Comparison of ENCODE assay signal across 10 cellular contexts in genomic region chr2:98461650-98462049, GRCh38. TPM values are rescaled to one million over a fixed set of nuclear protein-coding genes. Genes with fewer than 3 reads are reported as not detected.
DNase-seq lines count a peak whose midpoint lies in the region; ATAC-seq, FAIRE-seq and TF ChIP-seq lines count a peak whose summit lies in the region.
"Had no signal": no experiment of that assay in that cellular context is flagged by ENCODE, and none has a peak within 500 bp of the region (broad histone marks: within the 10 kb centered on the region; RNA-seq: fewer than 3 reads in every experiment).

No MANE protein-coding gene starts in this region.

- H2BK5ac ChIP-seq in H1 (ENCODE audit: low read depth, low read length) = no peak overlapping the region

- no peak overlapping the region for H3K23ac ChIP-seq in H1 (ENCODE audit: insufficient read length)

- H3K4me2 ChIP-seq in H1 (ENCODE audit: insufficient read depth in 1 of 2, low read depth in 2 of 2, low read length in 2 of 2) = no peak overlapping the region

- DNase-seq in activated CD4-positive, alpha-beta T cell treated with anti-CD3 and anti-CD28 coated beads for 36 hours = peak; percentile 13
- DNase-seq in activated CD4-positive, alpha-beta T cell treated with anti-CD3 and anti-CD28 coated beads, Interleukin-2, amount 50 U/mL, for 1 hour = no peak
- peak in 2 of 3 donors; percentile 17 to 42 for DNase-seq in Peyer's patch
- DNase-seq in H1 (ENCODE audit: low read depth in 1 of 2, low spot score in 2 of 2) = no peak
- no peak for DNase-seq in small intestine
- no peak for DNase-seq in KG1 (lab: John Stamatoyannopoulos, UW)
- no peak for DNase-seq in germinal center (ENCODE audit: low spot score)
- DNase-seq: GOT3 had no signal

- WGBS in H1 (ENCODE audit: extremely low coverage in 1 of 2, insufficient coverage in 1 of 2, insufficient read length in 1 of 2, insufficient replicate concordance in 2 of 2, low coverage in 1 of 2, low lambda C conversion rate in 2 of 2, missing lambda C conversion rate in 1 of 2), 2 experiments = 84% methylated on average over 6 of the region's 6 CpGs; no CpG with 5 or more reads in 1 of the 2 experiments
- 67 to 85% (median 83%) methylated on average over 6 of the region's 6 CpGs for WGBS in small intestine, 3 donors

- no peak overlapping the region for H3K9ac ChIP-seq in H1 (replicated peaks in 1 of 4; ENCODE audit: extremely low read depth in 1 of 4, low read depth in 3 of 4, low read length in 3 of 4)

- ATAC-seq in activated CD4-positive, alpha-beta T cell treated with anti-CD3 and anti-CD28 coated beads for 36 hours = no peak
- no peak for ATAC-seq in GM21717 (IDR thresholded peaks at IDR 0.05; ENCODE audit: unreplicated experiment)

- intact Hi-C loops in activated CD4-positive, alpha-beta T cell treated with anti-CD3 and anti-CD28 coated beads for 36 hours (cut with DNase I, micrococcal nuclease) = loop anchor here (10.0 kb wide), 3 partner anchors 303 to 1927 kb away; partner anchors contain the start of genes ARID5A (in 1 of the 2), EIF5B (in 1 of the 2) and TXNDC9 (in 1 of the 2)

- no peak overlapping the region for H4K8ac ChIP-seq in H1 (ENCODE audit: extremely low read depth, insufficient read depth, low read length)

- H2BK15ac ChIP-seq in H1 (ENCODE audit: low read length) = no peak overlapping the region

- H2AFZ ChIP-seq in H1 (ENCODE audit: low read length) = no peak overlapping the region

- peaks cover 6% of the 10 kb centered on the region for H3K36me3 Mint-ChIP-seq in activated CD4-positive, alpha-beta T cell treated with anti-CD3 and anti-CD28 coated beads for 36 hours (ENCODE audit: low read depth)

- no peak overlapping the region for H3K14ac ChIP-seq in H1 (ENCODE audit: insufficient read length)

- H3K4me3 Mint-ChIP-seq in activated CD4-positive, alpha-beta T cell treated with anti-CD3 and anti-CD28 coated beads for 36 hours = no peak overlapping the region

- no peaks in the 10 kb centered on the region for H3K9me3 ChIP-seq in Peyer's patch
- H3K9me3 ChIP-seq in H1 (ENCODE audit: insufficient read depth in 2 of 2, low read depth in 1 of 2, low read length in 1 of 2) = no peaks in the 10 kb centered on the region
- H3K9me3 ChIP-seq in small intestine (ENCODE audit: control insufficient read depth, low read depth) = no peaks in the 10 kb centered on the region
- H3K9me3 ChIP-seq: ascending aorta had no signal

- no peak overlapping the region for H3K4ac ChIP-seq in H1 (replicated peaks; ENCODE audit: insufficient read length, low read depth, low read length)

- H3K27me3 ChIP-seq in Peyer's patch (no peaks in the 10 kb centered on the region), H1 (replicated peaks in 1 of 4; ENCODE audit: control insufficient read depth in 3 of 4, extremely low read depth in 1 of 4, insufficient read depth in 3 of 4, low read length in 3 of 4) (no peaks in the 10 kb centered on the region), small intestine (ENCODE audit: control insufficient read depth in 2 of 2, insufficient read depth in 2 of 2, low read length in 2 of 2) (no peaks in the 10 kb centered on the region)
- H3K27me3 ChIP-seq: ascending aorta had no signal

- TF ChIP-seq RAD21 in H1 (IDR thresholded peaks at IDR 0.05 in 1 of 2, conservative IDR thresholded peaks at IDR 0.05 in 1 of 2; ENCODE audit: low read depth in 2 of 2, low read length in 2 of 2) = no peak

- no peaks in the 10 kb centered on the region for H3K27me3 Mint-ChIP-seq in activated CD4-positive, alpha-beta T cell treated with anti-CD3 and anti-CD28 coated beads for 36 hours

- H3K27ac Mint-ChIP-seq in activated CD4-positive, alpha-beta T cell treated with anti-CD3 and anti-CD28 coated beads for 36 hours = peak overlapping the region; percentile 99

- TF ChIP-seq EP300 in H1 (IDR thresholded peaks at IDR 0.05; ENCODE audit: borderline replicate concordance in 1 of 2, low read depth in 2 of 2, low read length in 2 of 2) = no peak

- H4K91ac ChIP-seq in H1 (replicated peaks; ENCODE audit: insufficient read length, low read length) = no peak overlapping the region

- TF ChIP-seq CTCF in Peyer's patch (IDR thresholded peaks at IDR 0.05) = no peak
- no peak for TF ChIP-seq CTCF in H1 (IDR thresholded peaks at IDR 0.05; ENCODE audit: control extremely low read depth in 1 of 3, insufficient read depth in 1 of 3, low read depth in 1 of 3, low read length in 3 of 3)

- peak overlapping the region; percentile 69; the same call in 1 of the 2 replicates for H2BK20ac ChIP-seq in H1 (ENCODE audit: low read length)

- H4K5ac ChIP-seq in H1 (ENCODE audit: insufficient read length, low read depth, low read length) = no peak overlapping the region

- H3K9me3 Mint-ChIP-seq in activated CD4-positive, alpha-beta T cell treated with anti-CD3 and anti-CD28 coated beads for 36 hours (ENCODE audit: low read depth) = no peaks in the 10 kb centered on the region

- H3K4me3 ChIP-seq in Peyer's patch (no peak overlapping the region), H1 (ENCODE audit: extremely low read depth in 1 of 4, insufficient read depth in 2 of 4, low read depth in 3 of 4, low read length in 4 of 4) (no peak overlapping the region), small intestine (ENCODE audit: low read depth in 1 of 2, low read length in 2 of 2) (no peak overlapping the region)
- H3K4me3 ChIP-seq: ascending aorta had no signal

- H2AK5ac ChIP-seq in H1 (ENCODE audit: low read depth, low read length) = peak overlapping the region; percentile 87; the same call in 1 of the 2 replicates

- H3K4me1 ChIP-seq in Peyer's patch (peaks cover 0 to 77% (median 29%) of the 10 kb centered on the region in 4 donors), H1 (replicated peaks in 1 of 4; ENCODE audit: control insufficient read depth in 3 of 4, insufficient read depth in 4 of 4, low read length in 3 of 4) (peaks cover 16 to 37% (median 25%) of the 10 kb centered on the region in 4 experiments), small intestine (ENCODE audit: control insufficient read depth in 2 of 2, insufficient read depth in 1 of 2, low read depth in 1 of 2, low read length in 1 of 2) (peaks cover 6 to 8% of the 10 kb centered on the region in 2 donors)
- H3K4me1 ChIP-seq: ascending aorta had no signal

- FAIRE-seq in H1 (lab: Jason Lieb, UNC) = no peak
- FAIRE-seq in small intestine (lab: Jason Lieb, UNC) = no peak

- H3K79me1 ChIP-seq in H1 (ENCODE audit: low read depth, low read length) = peaks cover 26% of the 10 kb centered on the region

- H3K4me1 Mint-ChIP-seq in activated CD4-positive, alpha-beta T cell treated with anti-CD3 and anti-CD28 coated beads for 36 hours = peaks cover 91% of the 10 kb centered on the region

- H2BK12ac ChIP-seq in H1 (ENCODE audit: low read depth, low read length) = peak overlapping the region; percentile 86; the same call in 1 of the 2 replicates

- H3K36me3 ChIP-seq in Peyer's patch (no peaks in the 10 kb centered on the region), H1 (ENCODE audit: control insufficient read depth in 2 of 4, insufficient read depth in 4 of 4, low read length in 3 of 4) (no peaks in the 10 kb centered on the region), small intestine (ENCODE audit: control insufficient read depth in 2 of 2, insufficient read depth in 2 of 2, low read length in 2 of 2) (no peaks in the 10 kb centered on the region)
- H3K36me3 ChIP-seq: ascending aorta had no signal

- POLR2A ChIA-PET in activated CD4-positive, alpha-beta T cell treated with anti-CD3 and anti-CD28 coated beads for 36 hours (lab: Charles Lee) = no interaction called here
- POLR2A ChIA-PET in H1 (lab: Charles Lee; ENCODE audit: partially characterized antibody) = interaction anchor here (1.0 kb wide), 1 partner anchor 9 kb away, joined by 3 read pairs; no protein-coding TSS in a partner anchor

- no peak for TF ChIP-seq POLR2A in Peyer's patch (IDR thresholded peaks at IDR 0.05)
- no peak for TF ChIP-seq POLR2A in H1 (IDR thresholded peaks at IDR 0.05; ENCODE audit: control extremely low read depth in 1 of 2, low read depth in 2 of 2, low read length in 2 of 2)

- no peaks in the 10 kb centered on the region for H3K23me2 ChIP-seq in H1 (ENCODE audit: low read depth, low read length)

- CTCF ChIA-PET in activated CD4-positive, alpha-beta T cell treated with anti-CD3 and anti-CD28 coated beads for 36 hours (lab: Charles Lee) = interaction anchor here (0.7 to 1.5 kb wide), 3 partner anchors 13 to 748 kb away, joined by 3 to 4 read pairs (median 4); partner anchors contain the start of gene ZAP70
- CTCF ChIA-PET in H1 (lab: Charles Lee; ENCODE audit: partially characterized antibody) = interaction anchor here (0.7 to 5.2 kb wide), 6 partner anchors 8 to 85 kb away, joined by 3 to 30 read pairs (median 4); no protein-coding TSS in a partner anchor

- no peak overlapping the region for H3K56ac ChIP-seq in H1 (replicated peaks; ENCODE audit: insufficient read length, low read depth, low read length)

- peak overlapping the region in 3 of 4 donors; percentile 4 to 65 (median 45) for H3K27ac ChIP-seq in Peyer's patch
- no peak overlapping the region for H3K27ac ChIP-seq in H1 (ENCODE audit: low read depth, low read length)
- peak overlapping the region; percentile 9 to 28 for H3K27ac ChIP-seq in small intestine (ENCODE audit: low read depth in 1 of 2, low read length in 1 of 2)
- H3K27ac ChIP-seq: ascending aorta had no signal

- H2BK120ac ChIP-seq in H1 (replicated peaks; ENCODE audit: low read depth, low read length) = no peak overlapping the region

- peaks cover 7 to 22% of the 10 kb centered on the region in 2 experiments for H4K20me1 ChIP-seq in H1 (replicated peaks in 1 of 2; ENCODE audit: control insufficient read depth in 1 of 2, insufficient read depth in 2 of 2, low read length in 2 of 2)

- no peak overlapping the region for H3K18ac ChIP-seq in H1 (ENCODE audit: extremely low read depth, low read length)

- H3K79me2 ChIP-seq in H1 (ENCODE audit: control insufficient read depth in 1 of 2, insufficient read depth in 2 of 2, low read length in 2 of 2) = peaks cover 0 to 89% of the 10 kb centered on the region in 2 experiments; a peak in 3 of 4 replicates

TF ChIP-seq in H1, 55 proteins besides CTCF, POLR2A, EP300 and RAD21 (continues in another document):
- TF ChIP-seq YY1 (IDR thresholded peaks at IDR 0.05; ENCODE audit: low read depth, low read length) (no peak), KDM5A (IDR thresholded peaks at IDR 0.05; ENCODE audit: low read length) (no peak), FOSL1 (IDR thresholded peaks at IDR 0.05; ENCODE audit: insufficient read depth, low read depth, low read length) (no peak)

RNA-seq across cellular contexts. Expression of gene INPP4A, which starts 17.0 kb away (rescaled TPM):
- total RNA-seq in activated CD4-positive, alpha-beta T cell treated with anti-CD3 and anti-CD28 coated beads for 36 hours = 10 to 100 TPM; 29.1 to 33.0 TPM
- 10 to 100 TPM; 15.6 to 78.4 (median 27.4) TPM for total RNA-seq in Peyer's patch
- total RNA-seq in H1 (2021; fragmentation: NEBNext Ultra II Directional; extraction: Animal tissue kit (Norgen Biotek cat#: 25700)) = 34.3 and 36.4 TPM in 2 replicates
- polyA plus RNA-seq in H1 (2011; rRNA removed) (25.6 and 38.6 TPM in 2 replicates), small intestine (1 to 10 TPM; 1.6 to 6.1 (median 2.2) TPM)
- 32.2 TPM for polyA plus RNA-seq in H1 (2011; cell fraction: cytosol; rRNA removed)
- 100 TPM for polyA plus RNA-seq in H1 (2011; cell fraction: nucleus; rRNA removed)
- polyA plus RNA-seq in H1 (2012, experiment 1 of 2) = 21.4 to 36.6 TPM (median 30.9 TPM) in 4 replicates
- polyA plus RNA-seq in H1 (2012, experiment 2 of 2) = 5.1 TPM
- 8.9 TPM for polyA plus RNA-seq in H1 (2013, experiment 1 of 2)
- polyA plus RNA-seq in H1 (2013, experiment 2 of 2) = 8.7 TPM
- 112 and 124 TPM in 2 replicates for polyA minus RNA-seq in H1 (2011; rRNA and poly(A)+ RNA removed)
- polyA minus RNA-seq in H1 (2011; cell fraction: cytosol; rRNA and poly(A)+ RNA removed) = 55.2 TPM
- polyA minus RNA-seq in H1 (2011; cell fraction: nucleus; rRNA and poly(A)+ RNA removed) = 97.0 TPM

Comparison
In these comparisons a context has a peak if more than half of its experiments do, and no peak if none do; other contexts are left out.
1. DNase-seq: peak in activated CD4-positive, alpha-beta T cell treated with anti-CD3 and anti-CD28 coated beads for 36 hours (single experiment) and Peyer's patch (2 of 3); none in activated CD4-positive, alpha-beta T cell treated with anti-CD3 and anti-CD28 coated beads, Interleukin-2, amount 50 U/mL, for 1 hour (single experiment), H1 (0 of 2), small intestine (single experiment), KG1 (single experiment) and germinal center (single experiment).